In the genomic region with DNA sequence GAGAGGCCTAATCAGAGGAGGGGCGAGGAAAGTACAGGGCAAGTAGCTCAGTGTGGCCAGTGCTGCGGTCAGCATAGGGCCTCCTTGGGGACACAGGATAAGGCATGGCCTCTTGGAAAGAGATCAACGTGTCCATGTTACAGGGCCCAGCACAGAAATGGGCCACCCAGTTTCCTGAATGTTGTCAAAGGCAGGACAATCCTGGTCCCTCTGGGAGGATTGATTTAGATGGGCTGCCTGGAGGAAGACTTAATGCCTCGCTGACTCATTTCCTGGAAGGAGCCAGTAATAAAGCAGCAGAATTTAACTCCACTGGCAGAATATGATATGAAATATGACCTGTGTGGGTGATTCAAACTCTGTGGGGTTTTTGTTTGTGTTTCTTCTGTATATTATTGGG, we compare ENCODE assay signal across 12 cellular contexts. TPM values are rescaled to one million over a fixed set of nuclear protein-coding genes. Genes with fewer than 3 reads are reported as not detected.
DNase-seq lines count a peak whose midpoint lies in the region; ATAC-seq, FAIRE-seq and TF ChIP-seq lines count a peak whose summit lies in the region.
"Had no signal": no experiment of that assay in that cellular context is flagged by ENCODE, and none has a peak within 500 bp of the region (broad histone marks: within the 10 kb centered on the region; RNA-seq: fewer than 3 reads in every experiment).

No MANE protein-coding gene starts in this region.

- no peak overlapping the region for H3K27ac ChIP-seq in gastrocnemius medialis
- H3K27ac ChIP-seq: neutrophil had no signal

- H3K27me3 ChIP-seq in gastrocnemius medialis = no peaks in the 10 kb centered on the region
- H3K27me3 ChIP-seq: neutrophil, uterus had no signal

- in situ Hi-C loops in gastrocnemius medialis (cut with MboI; ENCODE audit: low sequenced_read_pairs in 4 of 4) = loop anchor here in 2 of 4 donors (10.0 to 25.0 kb wide), 3 partner anchors 686 to 861 kb away; no protein-coding TSS in a partner anchor

- CTCF ChIA-PET in T-cell (lab: Charles Lee) = no interaction called here

- no peaks in the 10 kb centered on the region for H3K27me3 Mint-ChIP-seq in activated naive CD8-positive, alpha-beta T cell
- H3K27me3 Mint-ChIP-seq in activated naive CD8-positive, alpha-beta T cell treated with anti-CD3 and anti-CD28 coated beads, Interleukin-2, amount 50 U/mL, for 24 hours = no peaks in the 10 kb centered on the region
- H3K27me3 Mint-ChIP-seq in T-cell = peaks cover 3 to 6% of the 10 kb centered on the region in 2 donors
- no peaks in the 10 kb centered on the region for H3K27me3 Mint-ChIP-seq in activated T-helper 1 cell treated with anti-CD3 and anti-CD28 coated beads, Interleukin-12 subunit alpha, Interleukin-12 subunit beta, Interleukin-2, Interleukin-4 antibody, amounts not matched to agents 30 ng/mL and 10 ng/mL and 1 ng/mL, durations not matched to agents 14 hours and 24 hours and 36 hours (ENCODE audit: insufficient read depth)

- no peaks in the 10 kb centered on the region for H3K36me3 ChIP-seq in gastrocnemius medialis
- H3K36me3 ChIP-seq: neutrophil, uterus had no signal

- peak overlapping the region; percentile 53 for H3K4me3 Mint-ChIP-seq in activated naive CD8-positive, alpha-beta T cell
- H3K4me3 Mint-ChIP-seq in activated naive CD8-positive, alpha-beta T cell treated with anti-CD3 and anti-CD28 coated beads, Interleukin-2, amount 50 U/mL, for 24 hours = no peak overlapping the region
- H3K4me3 Mint-ChIP-seq in T-cell = peak overlapping the region in 2 of 3 donors; percentile 25 to 53
- H3K4me3 Mint-ChIP-seq in activated T-helper 1 cell treated with anti-CD3 and anti-CD28 coated beads, Interleukin-12 subunit alpha, Interleukin-12 subunit beta, Interleukin-2, Interleukin-4 antibody, amounts not matched to agents 30 ng/mL and 10 ng/mL and 1 ng/mL, durations not matched to agents 14 hours and 24 hours and 36 hours = no peak overlapping the region

- no peaks in the 10 kb centered on the region for H3K9me3 ChIP-seq in gastrocnemius medialis
- H3K9me3 ChIP-seq: neutrophil, uterus had no signal

- H3K4me3 ChIP-seq in fibroblast of pulmonary artery (replicated peaks; ENCODE audit: low read depth, low read length) (no peak overlapping the region), gastrocnemius medialis (no peak overlapping the region)

- no peaks in the 10 kb centered on the region for H3K9me3 Mint-ChIP-seq in activated naive CD8-positive, alpha-beta T cell (ENCODE audit: low read depth)
- H3K9me3 Mint-ChIP-seq in activated naive CD8-positive, alpha-beta T cell treated with anti-CD3 and anti-CD28 coated beads, Interleukin-2, amount 50 U/mL, for 24 hours = no peaks in the 10 kb centered on the region
- no peaks in the 10 kb centered on the region for H3K9me3 Mint-ChIP-seq in T-cell
- H3K9me3 Mint-ChIP-seq in activated T-helper 1 cell treated with anti-CD3 and anti-CD28 coated beads, Interleukin-12 subunit alpha, Interleukin-12 subunit beta, Interleukin-2, Interleukin-4 antibody, amounts not matched to agents 30 ng/mL and 10 ng/mL and 1 ng/mL, durations not matched to agents 14 hours and 24 hours and 36 hours = no peaks in the 10 kb centered on the region

- H3K4me1 Mint-ChIP-seq in activated naive CD8-positive, alpha-beta T cell (ENCODE audit: low read depth) = peaks cover 5% of the 10 kb centered on the region
- no peaks in the 10 kb centered on the region for H3K4me1 Mint-ChIP-seq in activated naive CD8-positive, alpha-beta T cell treated with anti-CD3 and anti-CD28 coated beads, Interleukin-2, amount 50 U/mL, for 24 hours
- H3K4me1 Mint-ChIP-seq in T-cell = no peaks in the 10 kb centered on the region
- no peaks in the 10 kb centered on the region for H3K4me1 Mint-ChIP-seq in activated T-helper 1 cell treated with anti-CD3 and anti-CD28 coated beads, Interleukin-12 subunit alpha, Interleukin-12 subunit beta, Interleukin-2, Interleukin-4 antibody, amounts not matched to agents 30 ng/mL and 10 ng/mL and 1 ng/mL, durations not matched to agents 14 hours and 24 hours and 36 hours (ENCODE audit: low read depth)

- no peak for ATAC-seq in activated naive CD8-positive, alpha-beta T cell treated with anti-CD3 and anti-CD28 coated beads, Interleukin-2, amount 50 U/mL, for 24 hours
- ATAC-seq in T-cell (replicated peaks in 1 of 4) = no peak
- ATAC-seq in gastrocnemius medialis = no peak

- no peak for FAIRE-seq in urothelium cell line (lab: Jason Lieb, UNC)

- TF ChIP-seq CTCF in fibroblast of pulmonary artery (IDR thresholded peaks at IDR 0.05; ENCODE audit: low read length, missing control alignments) (no peak), gastrocnemius medialis (IDR thresholded peaks at IDR 0.05 in 4 of 5, conservative IDR thresholded peaks at IDR 0.05 in 1 of 5) (no peak)

- no peaks in the 10 kb centered on the region for H3K36me3 Mint-ChIP-seq in activated naive CD8-positive, alpha-beta T cell
- no peaks in the 10 kb centered on the region for H3K36me3 Mint-ChIP-seq in activated naive CD8-positive, alpha-beta T cell treated with anti-CD3 and anti-CD28 coated beads, Interleukin-2, amount 50 U/mL, for 24 hours (ENCODE audit: low read depth)
- H3K36me3 Mint-ChIP-seq in T-cell = no peaks in the 10 kb centered on the region
- H3K36me3 Mint-ChIP-seq in activated T-helper 1 cell treated with anti-CD3 and anti-CD28 coated beads, Interleukin-12 subunit alpha, Interleukin-12 subunit beta, Interleukin-2, Interleukin-4 antibody, amounts not matched to agents 30 ng/mL and 10 ng/mL and 1 ng/mL, durations not matched to agents 14 hours and 24 hours and 36 hours (ENCODE audit: low read depth) = no peaks in the 10 kb centered on the region

- no peak overlapping the region for H3K27ac Mint-ChIP-seq in activated naive CD8-positive, alpha-beta T cell
- H3K27ac Mint-ChIP-seq in activated naive CD8-positive, alpha-beta T cell treated with anti-CD3 and anti-CD28 coated beads, Interleukin-2, amount 50 U/mL, for 24 hours = no peak overlapping the region
- no peak overlapping the region for H3K27ac Mint-ChIP-seq in T-cell
- no peak overlapping the region for H3K27ac Mint-ChIP-seq in activated T-helper 1 cell treated with anti-CD3 and anti-CD28 coated beads, Interleukin-12 subunit alpha, Interleukin-12 subunit beta, Interleukin-2, Interleukin-4 antibody, amounts not matched to agents 30 ng/mL and 10 ng/mL and 1 ng/mL, durations not matched to agents 14 hours and 24 hours and 36 hours

- intact Hi-C loops in head of caudate nucleus (cut with DNase I) (loop anchor here (10.0 kb wide), 1 partner anchor 214 kb away; a partner anchor contains a TSS), gastrocnemius medialis (cut with DNase I; ENCODE audit: low total_unique reads) (loop anchor here (10.0 kb wide), 1 partner anchor 694 kb away; no protein-coding TSS in a partner anchor)
- intact Hi-C loops in activated T-helper 1 cell treated with anti-CD3 and anti-CD28 coated beads, Interleukin-12 subunit alpha, Interleukin-12 subunit beta, Interleukin-2, Interleukin-4 antibody, amounts not matched to agents 30 ng/mL and 10 ng/mL and 1 ng/mL, durations not matched to agents 14 hours and 24 hours and 36 hours (cut with micrococcal nuclease) = loop anchor here (10.0 kb wide), 1 partner anchor 1214 kb away; no protein-coding TSS in a partner anchor

- no peak for TF ChIP-seq POLR2A in gastrocnemius medialis (IDR thresholded peaks at IDR 0.05)

- DNase-seq in activated naive CD8-positive, alpha-beta T cell treated with anti-CD3 and anti-CD28 coated beads, Interleukin-2, amount 50 U/mL, for 24 hours = no peak
- DNase-seq in T-cell = no peak
- DNase-seq in fibroblast of pulmonary artery (ENCODE audit: low read depth) = peak; percentile 21
- DNase-seq in urothelium cell line (ENCODE audit: low spot score) = peak; percentile 31
- DNase-seq in head of caudate nucleus = no peak
- DNase-seq in gastrocnemius medialis = no peak
- DNase-seq in activated T-helper 1 cell treated with anti-CD3 and anti-CD28 coated beads, Interleukin-12 subunit alpha, Interleukin-12 subunit beta, Interleukin-2, Interleukin-4 antibody, amounts not matched to agents 30 ng/mL and 10 ng/mL and 1 ng/mL, durations not matched to agents 14 hours and 24 hours and 36 hours (ENCODE audit: low spot score) = no peak
- DNase-seq: hypothalamus had no signal

- no peaks in the 10 kb centered on the region for H3K4me1 ChIP-seq in gastrocnemius medialis
- H3K4me1 ChIP-seq: uterus had no signal

- POLR2A ChIA-PET in T-cell (lab: Charles Lee) = no interaction called here

RNA-seq across cellular contexts. Expression of a gene that starts 16.6 kb away (rescaled TPM):
- not detected for total RNA-seq in T-cell
- total RNA-seq in gastrocnemius medialis = 1 to 10 TPM; 1.8 to 3.5 (median 2.4) TPM
- not detected in 2 replicates for total RNA-seq in activated T-helper 1 cell treated with anti-CD3 and anti-CD28 coated beads, Interleukin-12 subunit alpha, Interleukin-12 subunit beta, Interleukin-2, Interleukin-4 antibody, amounts not matched to agents 30 ng/mL and 10 ng/mL and 1 ng/mL, durations not matched to agents 14 hours and 24 hours and 36 hours
- total RNA-seq: OCI-LY7 had no signal

RNA-seq across cellular contexts. Expression of a gene that starts 40.6 kb away (rescaled TPM):
- total RNA-seq in T-cell (under 1 TPM in 3 of 5 donors, not detected in 2; 0.30 to 0.47 (median 0.33) TPM), gastrocnemius medialis (not detected)
- total RNA-seq in activated T-helper 1 cell treated with anti-CD3 and anti-CD28 coated beads, Interleukin-12 subunit alpha, Interleukin-12 subunit beta, Interleukin-2, Interleukin-4 antibody, amounts not matched to agents 30 ng/mL and 10 ng/mL and 1 ng/mL, durations not matched to agents 14 hours and 24 hours and 36 hours = not detected in 2 replicates
- total RNA-seq: OCI-LY7 had no signal

Comparison
In these comparisons a context has a peak if more than half of its experiments do, and no peak if none do; other contexts are left out.
1. H3K4me3 Mint-ChIP-seq: peak in activated naive CD8-positive, alpha-beta T cell (single experiment) and T-cell (2 of 3); none in activated naive CD8-positive, alpha-beta T cell treated with anti-CD3 and anti-CD28 coated beads, Interleukin-2, amount 50 U/mL, for 24 hours (single experiment) and activated T-helper 1 cell treated with anti-CD3 and anti-CD28 coated beads, Interleukin-12 subunit alpha, Interleukin-12 subunit beta, Interleukin-2, Interleukin-4 antibody, amounts not matched to agents 30 ng/mL and 10 ng/mL and 1 ng/mL, durations not matched to agents 14 hours and 24 hours and 36 hours (single experiment).
2. DNase-seq: peak in fibroblast of pulmonary artery (single experiment) and urothelium cell line (single experiment); none in activated naive CD8-positive, alpha-beta T cell treated with anti-CD3 and anti-CD28 coated beads, Interleukin-2, amount 50 U/mL, for 24 hours (single experiment), T-cell (0 of 34), head of caudate nucleus (0 of 42), gastrocnemius medialis (0 of 2) and activated T-helper 1 cell treated with anti-CD3 and anti-CD28 coated beads, Interleukin-12 subunit alpha, Interleukin-12 subunit beta, Interleukin-2, Interleukin-4 antibody, amounts not matched to agents 30 ng/mL and 10 ng/mL and 1 ng/mL, durations not matched to agents 14 hours and 24 hours and 36 hours (single experiment).